Comparison of ENCODE assay signal across 2 cellular contexts in the genomic region with DNA sequence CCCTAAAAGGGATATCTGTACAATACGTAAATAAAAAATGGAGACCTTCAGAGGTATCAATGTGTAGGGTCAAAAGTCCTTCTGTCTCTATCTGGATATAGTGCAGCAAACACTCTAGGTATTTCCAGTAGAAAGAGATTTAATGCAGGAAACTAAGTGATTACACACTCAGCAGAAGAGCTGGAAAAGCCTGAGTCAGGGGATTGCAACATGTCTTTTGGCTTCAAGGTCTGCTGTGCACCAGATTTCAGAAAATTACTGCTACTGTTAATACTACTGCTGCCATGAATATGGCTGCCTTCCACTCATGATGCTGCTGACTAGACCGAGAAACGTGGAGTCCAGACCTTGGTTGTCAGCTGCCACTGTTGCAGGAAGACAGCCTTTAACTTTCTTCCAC.
A peak's percentile ranks its signal among the peaks of the same experiment; 100 is the strongest.
TF ChIP-seq lines count a peak whose summit lies in the region.

No MANE protein-coding gene starts in this region.

TF ChIP-seq in IMR-90, 13 proteins besides CTCF, POLR2A, EP300 and RAD21:
- no peak for TF ChIP-seq MAFK (IDR thresholded peaks at IDR 0.05; ENCODE audit: low read depth, low read length)
- TF ChIP-seq CEBPB (IDR thresholded peaks at IDR 0.05; ENCODE audit: low read depth, low read length), result 0 out of 2 replicates have a peak, but pooled peaks have one; percentile 14

TF ChIP-seq in SK-N-SH, 30 proteins besides CTCF, POLR2A, EP300 and RAD21:
- no peak for TF ChIP-seq TEAD4 (IDR thresholded peaks at IDR 0.05; ENCODE audit: borderline replicate concordance, insufficient read depth)
- no peak for TF ChIP-seq EZH2phosphoT487 (IDR thresholded peaks at IDR 0.05; ENCODE audit: borderline replicate concordance, low read depth)
- TF ChIP-seq REST (IDR thresholded peaks at IDR 0.05; ENCODE audit: low read depth, low read length), result no peak
- no peak for TF ChIP-seq POLR2AphosphoS5 (IDR thresholded peaks at IDR 0.05; ENCODE audit: low read depth, low read length)
- no peak for TF ChIP-seq RCOR1 (IDR thresholded peaks at IDR 0.05; ENCODE audit: low read length)
- no peak for TF ChIP-seq IRF3 (IDR thresholded peaks at IDR 0.05; ENCODE audit: low read depth, low read length)
- TF ChIP-seq SMC3 (IDR thresholded peaks at IDR 0.05; ENCODE audit: low read depth, low read length), result no peak
- TF ChIP-seq TCF12 (IDR thresholded peaks at IDR 0.05), result no peak
